Comparison of ENCODE assay signal across 8 cellular contexts in the genomic region with DNA sequence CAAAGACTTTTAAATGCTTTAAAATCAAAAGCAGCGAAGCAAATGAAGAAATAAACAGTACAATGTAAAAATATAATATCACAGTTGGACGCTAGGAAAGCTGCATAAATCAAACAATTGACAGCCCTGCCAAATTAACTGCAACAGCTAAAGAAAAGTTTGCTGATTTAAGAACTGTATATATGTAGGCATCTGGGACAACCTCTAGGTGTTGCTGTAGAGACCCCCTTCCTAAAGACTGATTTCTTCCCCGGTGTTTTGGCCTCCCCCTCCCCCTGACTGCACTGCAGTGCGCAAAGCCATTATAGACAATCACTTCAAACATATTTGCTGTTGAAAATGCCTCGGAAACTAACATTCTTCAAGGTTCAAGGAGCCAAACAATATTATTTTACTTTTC. TPM values are rescaled to one million over a fixed set of nuclear protein-coding genes. Genes with fewer than 3 reads are reported as not detected.
DNase-seq lines count a peak whose midpoint lies in the region; ATAC-seq and TF ChIP-seq lines count a peak whose summit lies in the region.

No MANE protein-coding gene starts in this region.

- H3K27ac Mint-ChIP-seq in CD4-positive, alpha-beta T cell, result peak overlapping the region; percentile 2

- H3K4me3 ChIP-seq in iPS-18c (ENCODE audit: insufficient read depth, low read depth, low read length), result peak overlapping the region; percentile 79; the same call in 1 of the 2 replicates

- H3K27me3 Mint-ChIP-seq in CD4-positive, alpha-beta T cell, result peaks cover 49% of the 10 kb centered on the region

- H3K36me3 Mint-ChIP-seq in CD4-positive, alpha-beta T cell (ENCODE audit: low read depth), result no peaks in the 10 kb centered on the region

- intact Hi-C loops in CD4-positive, alpha-beta T cell (cut with DNase I, micrococcal nuclease), result loop anchor here in 1 of 2 experiments (2.0 kb wide), 2 partner anchors 59 to 75 kb away; a partner anchor contains a TSS

- POLR2A ChIA-PET in CD4-positive, alpha-beta T cell (lab: Charles Lee), result interaction anchor here (0.6 to 2.4 kb wide), 3 partner anchors 14 to 160 kb away, joined by 3 to 16 read pairs (median 9); a partner anchor contains a TSS

- H3K27ac ChIP-seq in CD4-positive, alpha-beta T cell (ENCODE audit: low read depth, low read length), result no peak overlapping the region

- ATAC-seq in CD4-positive, alpha-beta T cell (ENCODE audit: poor library complexity), result peak; percentile 77
- ATAC-seq in GM18907 (IDR thresholded peaks at IDR 0.05; ENCODE audit: unreplicated experiment), result peak; percentile 63

- H3K9me3 Mint-ChIP-seq in CD4-positive, alpha-beta T cell, result no peaks in the 10 kb centered on the region

- peak; percentile 40 for TF ChIP-seq CTCF in CD4-positive, alpha-beta T cell (IDR thresholded peaks at IDR 0.05)

- H3K9me3 ChIP-seq in CD4-positive, alpha-beta T cell (ENCODE audit: control insufficient read depth, low read length), result no peaks in the 10 kb centered on the region
- H3K9me3 ChIP-seq in iPS-18c (ENCODE audit: control insufficient read depth, insufficient read depth, low read length), result no peaks in the 10 kb centered on the region

- peaks cover 29% of the 10 kb centered on the region for H3K4me1 Mint-ChIP-seq in CD4-positive, alpha-beta T cell (ENCODE audit: low read depth)

- H3K27me3 ChIP-seq in CD4-positive, alpha-beta T cell (ENCODE audit: control insufficient read depth, insufficient read depth, low read length), result peaks cover 35% of the 10 kb centered on the region

- CTCF ChIA-PET in CD4-positive, alpha-beta T cell (lab: Charles Lee), result interaction anchor here (0.7 to 2.1 kb wide), 10 partner anchors 12 to 205 kb away, joined by 3 to 8 read pairs (median 4); a partner anchor contains a TSS

- H3K4me3 Mint-ChIP-seq in CD4-positive, alpha-beta T cell, result peak overlapping the region; percentile 84

- peak in 1 of 10 experiments; percentile 25 for DNase-seq in CD4-positive, alpha-beta T cell
- DNase-seq in NCI-H1105 treated with DMSO at 0.1 percent for 48 hours (lab: John Stamatoyannopoulos, UW) (peak; percentile 71), superior temporal gyrus (ENCODE audit: extremely low spot score) (peak; percentile 24)
- peak; percentile 12 for DNase-seq in activated naive CD4-positive, alpha-beta T cell treated with anti-CD3 and anti-CD28 coated beads, Interleukin-2, amount 50 U/mL, for 16 hours
- DNase-seq in stimulated activated CD4-positive, alpha-beta T cell treated with anti-CD3 and anti-CD28 coated beads, Interleukin-1b, Interleukin-23, amount 100 ng/mL, for 48 hours, result no peak
- no peak for DNase-seq in activated CD4-positive, CD25-positive, alpha-beta regulatory T cell (lab: John Stamatoyannopoulos, UW)

RNA-seq across cellular contexts. Expression of a gene that starts 1.1 kb away (rescaled TPM):
- total RNA-seq in CD4-positive, alpha-beta T cell, result 1 to 10 TPM in 1 of 2 experiments, under 1 TPM in 1; 0.84 to 1.0 TPM

RNA-seq across cellular contexts. Expression of a gene that starts 58.2 kb away (rescaled TPM):
- total RNA-seq in CD4-positive, alpha-beta T cell, result under 1 TPM; 0.45 to 0.60 TPM

Comparison
In these comparisons a context has a peak if more than half of its experiments do, and no peak if none do; other contexts are left out.
1. DNase-seq: peak in NCI-H1105 treated with DMSO at 0.1 percent for 48 hours (single experiment), activated naive CD4-positive, alpha-beta T cell treated with anti-CD3 and anti-CD28 coated beads, Interleukin-2, amount 50 U/mL, for 16 hours (single experiment) and superior temporal gyrus (single experiment); none in stimulated activated CD4-positive, alpha-beta T cell treated with anti-CD3 and anti-CD28 coated beads, Interleukin-1b, Interleukin-23, amount 100 ng/mL, for 48 hours (single experiment) and activated CD4-positive, CD25-positive, alpha-beta regulatory T cell (0 of 4).